32 cellular contexts compared by ENCODE assay signal in genomic region chr2:77767388-77768076, GRCh38.
"Had no signal": no experiment of that assay in that cellular context is flagged by ENCODE, and none has a peak within 500 bp of the region (broad histone marks: within the 10 kb centered on the region; RNA-seq: fewer than 3 reads in every experiment).

No MANE protein-coding gene starts in this region.

- H3K27ac ChIP-seq: brain microvascular endothelial cell, colonic mucosa, epithelial cell of prostate, esophagus squamous epithelium, gastroesophageal sphincter, VCaP had no signal

- H3K4me1 ChIP-seq: colonic mucosa, esophagus squamous epithelium, gastroesophageal sphincter had no signal

- H3K9me3 ChIP-seq: colonic mucosa, gastroesophageal sphincter had no signal

- FAIRE-seq: astrocyte, bronchial epithelial cell, endometrium, endothelial cell of umbilical vein had no signal

- H3K4me1 Mint-ChIP-seq: activated CD4-positive, alpha-beta memory T cell treated with anti-CD3 and anti-CD28 coated beads, Interleukin-2, amount 10 ng/mL, durations not matched to agents 7 days and 5 days; activated CD4-positive, alpha-beta T cell treated with anti-CD3 and anti-CD28 coated beads, Interleukin-2, amount 10 ng/mL, durations not matched to agents 7 days and 5 days; activated naive CD4-positive, alpha-beta T cell treated with anti-CD3 and anti-CD28 coated beads, Interleukin-2, amount 10 ng/mL, durations not matched to agents 7 days and 5 days; activated naive CD8-positive, alpha-beta T cell treated with anti-CD3 and anti-CD28 coated beads, Interleukin-2, amount 10 ng/mL, durations not matched to agents 7 days and 5 days; T-helper 17 cell; WTC11 had no signal

- H3K27ac Mint-ChIP-seq: activated CD4-positive, alpha-beta memory T cell treated with anti-CD3 and anti-CD28 coated beads, Interleukin-2, amount 10 ng/mL, durations not matched to agents 7 days and 5 days; activated CD4-positive, alpha-beta T cell treated with anti-CD3 and anti-CD28 coated beads, Interleukin-2, amount 10 ng/mL, durations not matched to agents 7 days and 5 days; activated naive CD4-positive, alpha-beta T cell treated with anti-CD3 and anti-CD28 coated beads, Interleukin-2, amount 10 ng/mL, durations not matched to agents 7 days and 5 days; activated naive CD4-positive, alpha-beta T cell treated with anti-CD3 and anti-CD28 coated beads, Interleukin-2, amount 50 U/mL, for 72 hours; activated naive CD8-positive, alpha-beta T cell treated with anti-CD3 and anti-CD28 coated beads, Interleukin-2, amount 10 ng/mL, durations not matched to agents 7 days and 5 days; activated T-cell treated with anti-CD3 and anti-CD28 coated beads, Interleukin-2, amount 50 U/mL, for 24 hours; activated T-cell treated with anti-CD3 and anti-CD28 coated beads, Interleukin-2, amount 50 U/mL, for 72 hours; T-helper 17 cell; T-helper 2 cell treated with Interferon-gamma antibody and Interleukin-4, amounts not matched to agents 5 μg/mL and 100 μg/mL, for 36 hours; WTC11 had no signal

- H3K36me3 Mint-ChIP-seq: activated naive CD4-positive, alpha-beta T cell treated with anti-CD3 and anti-CD28 coated beads, Interleukin-2, amount 10 ng/mL, durations not matched to agents 7 days and 5 days; activated naive CD8-positive, alpha-beta T cell treated with anti-CD3 and anti-CD28 coated beads, Interleukin-2, amount 10 ng/mL, durations not matched to agents 7 days and 5 days had no signal

- H3K4me3 ChIP-seq: colonic mucosa, esophagus squamous epithelium, gastroesophageal sphincter had no signal

- H3K27me3 ChIP-seq: brain microvascular endothelial cell, colonic mucosa, esophagus squamous epithelium, gastroesophageal sphincter had no signal

- H3K36me3 ChIP-seq: brain microvascular endothelial cell, colonic mucosa, esophagus squamous epithelium, gastroesophageal sphincter had no signal

- ATAC-seq: activated naive CD4-positive, alpha-beta T cell treated with anti-CD3 and anti-CD28 coated beads, Interleukin-2, amount 50 U/mL, for 72 hours; activated T-cell treated with anti-CD3 and anti-CD28 coated beads, Interleukin-2, amount 50 U/mL, for 72 hours; gastroesophageal sphincter; T-helper 17 cell; WTC11 had no signal

- H3K27me3 Mint-ChIP-seq: activated CD4-positive, alpha-beta memory T cell treated with anti-CD3 and anti-CD28 coated beads, Interleukin-2, amount 10 ng/mL, durations not matched to agents 7 days and 5 days; activated CD4-positive, alpha-beta T cell treated with anti-CD3 and anti-CD28 coated beads, Interleukin-2, amount 10 ng/mL, durations not matched to agents 7 days and 5 days; activated naive CD4-positive, alpha-beta T cell treated with anti-CD3 and anti-CD28 coated beads, Interleukin-2, amount 10 ng/mL, durations not matched to agents 7 days and 5 days; activated naive CD8-positive, alpha-beta T cell treated with anti-CD3 and anti-CD28 coated beads, Interleukin-2, amount 10 ng/mL, durations not matched to agents 7 days and 5 days; activated T-cell treated with anti-CD3 and anti-CD28 coated beads, Interleukin-2, amount 50 U/mL, for 24 hours; T-helper 17 cell had no signal

- DNase-seq: activated CD4-positive, alpha-beta memory T cell treated with anti-CD3 and anti-CD28 coated beads, Interleukin-2, amount 10 ng/mL, durations not matched to agents 7 days and 5 days; activated CD4-positive, alpha-beta T cell treated with anti-CD3 and anti-CD28 coated beads for 1 hour; activated CD4-positive, alpha-beta T cell treated with anti-CD3 and anti-CD28 coated beads for 4 hours; activated CD4-positive, alpha-beta T cell treated with anti-CD3 and anti-CD28 coated beads, Interleukin-2, amount 10 ng/mL, durations not matched to agents 7 days and 5 days; activated CD4-positive, alpha-beta T cell treated with anti-CD3 and anti-CD28 coated beads, Interleukin-2, amount 50 U/mL, for 4 hours; activated CD8-positive, alpha-beta memory T cell treated with anti-CD3 and anti-CD28 coated beads, Interleukin-2, amount 50 U/mL, for 48 hours; activated gamma-delta T cell; activated naive CD4-positive, alpha-beta T cell; activated naive CD4-positive, alpha-beta T cell treated with anti-CD3 and anti-CD28 coated beads, Interleukin-2, amount 10 ng/mL, durations not matched to agents 7 days and 5 days; activated naive CD8-positive, alpha-beta T cell treated with anti-CD3 and anti-CD28 coated beads, Interleukin-2, amount 10 ng/mL, durations not matched to agents 7 days and 5 days; activated T-cell treated with anti-CD3 and anti-CD28 coated beads for 4 hours; activated T-cell treated with anti-CD3 and anti-CD28 coated beads, Interleukin-2, amount 50 U/mL, for 24 hours; activated T-cell treated with anti-CD3 and anti-CD28 coated beads, Interleukin-2, amount 50 U/mL, for 72 hours; brain microvascular endothelial cell; caudate nucleus; colonic mucosa; effector CD8-positive, alpha-beta T cell; esophagus squamous epithelium; foreskin melanocyte; T-helper 1 cell; T-helper 17 cell; T1000 had no signal

- H3K4me3 Mint-ChIP-seq: activated CD4-positive, alpha-beta memory T cell treated with anti-CD3 and anti-CD28 coated beads, Interleukin-2, amount 10 ng/mL, durations not matched to agents 7 days and 5 days; activated CD4-positive, alpha-beta T cell treated with anti-CD3 and anti-CD28 coated beads, Interleukin-2, amount 10 ng/mL, durations not matched to agents 7 days and 5 days; activated naive CD4-positive, alpha-beta T cell treated with anti-CD3 and anti-CD28 coated beads, Interleukin-2, amount 10 ng/mL, durations not matched to agents 7 days and 5 days; activated naive CD8-positive, alpha-beta T cell treated with anti-CD3 and anti-CD28 coated beads, Interleukin-2, amount 10 ng/mL, durations not matched to agents 7 days and 5 days; activated T-cell treated with anti-CD3 and anti-CD28 coated beads, Interleukin-2, amount 50 U/mL, for 24 hours; activated T-cell treated with anti-CD3 and anti-CD28 coated beads, Interleukin-2, amount 50 U/mL, for 72 hours; T-helper 17 cell; T-helper 2 cell treated with Interferon-gamma antibody and Interleukin-4, amounts not matched to agents 5 μg/mL and 100 μg/mL, for 36 hours; WTC11 had no signal
